ENCODE assay signal across 1 cellular context in the genomic region with DNA sequence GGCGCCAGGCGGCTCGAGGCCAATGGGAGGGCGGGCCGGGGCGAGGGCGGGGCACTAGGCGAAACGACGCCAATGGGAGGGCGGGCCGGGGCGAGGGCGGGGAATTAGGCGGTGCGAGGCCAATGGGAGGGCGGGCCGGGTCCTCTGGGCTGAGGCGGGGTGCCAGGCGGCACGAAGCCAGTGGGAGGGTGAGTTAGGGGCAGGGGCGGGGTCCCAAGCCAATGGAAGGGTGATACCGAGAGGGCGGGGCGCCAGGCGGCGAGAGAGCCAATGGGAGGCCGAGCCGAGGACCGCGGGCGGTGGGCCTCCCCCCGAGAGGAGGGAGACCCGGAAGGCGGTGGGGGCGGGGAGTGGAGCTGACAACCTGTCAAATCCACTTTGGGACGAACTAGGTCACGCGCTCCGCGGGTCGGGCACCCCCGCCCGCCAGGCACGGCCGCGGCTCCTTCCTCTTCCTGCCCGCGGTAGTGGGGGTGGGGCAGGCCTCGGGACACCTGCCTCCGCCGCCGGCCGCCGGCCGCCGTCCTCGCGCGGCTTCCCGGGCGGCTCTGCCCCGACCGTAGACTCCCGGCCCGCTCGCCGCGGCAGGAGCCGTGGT.
TF ChIP-seq lines count a peak whose summit lies in the region.

No MANE protein-coding gene starts in this region.

TF ChIP-seq in K562, 482 proteins besides CTCF, POLR2A, EP300 and RAD21 (continued from another document and continues in another):
- TF ChIP-seq, protein P1, sequence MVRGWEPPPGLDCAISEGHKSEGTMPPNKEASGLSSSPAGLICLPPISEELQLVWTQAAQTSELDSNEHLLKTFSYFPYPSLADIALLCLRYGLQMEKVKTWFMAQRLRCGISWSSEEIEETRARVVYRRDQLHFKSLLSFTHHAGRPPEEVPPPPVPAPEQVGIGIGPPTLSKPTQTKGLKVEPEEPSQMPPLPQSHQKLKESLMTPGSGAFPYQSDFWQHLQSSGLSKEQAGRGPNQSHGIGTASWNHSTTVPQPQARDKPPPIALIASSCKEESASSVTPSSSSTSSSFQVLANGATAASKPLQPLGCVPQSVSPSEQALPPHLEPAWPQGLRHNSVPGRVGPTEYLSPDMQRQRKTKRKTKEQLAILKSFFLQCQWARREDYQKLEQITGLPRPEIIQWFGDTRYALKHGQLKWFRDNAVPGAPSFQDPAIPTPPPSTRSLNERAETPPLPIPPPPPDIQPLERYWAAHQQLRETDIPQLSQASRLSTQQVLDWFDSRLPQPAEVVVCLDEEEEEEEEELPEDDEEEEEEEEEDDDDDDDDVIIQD (CRISPR knock-in tag; IDR thresholded peaks at IDR 0.05) = no peak; the same call in none of the 2 replicates
- TF ChIP-seq KLF13 (tag; IDR thresholded peaks at IDR 0.05; ENCODE audit: borderline replicate concordance, low read depth) (no peak; the same call in 1 of the 2 replicates), TBP (optimal IDR thresholded peaks at IDR 0.05; ENCODE audit: low read depth, low read length) (no peak), MYC (IDR thresholded peaks at IDR 0.05; ENCODE audit: low read depth, low read length) (peak; percentile 54), MYC (CRISPR knock-in tag; IDR thresholded peaks at IDR 0.05; ENCODE audit: borderline replicate concordance, low read depth) (no peak), BRF1 (IDR thresholded peaks at IDR 0.05; ENCODE audit: borderline replicate concordance, extremely low read depth, insufficient read length) (no peak), TCF7L2 (IDR thresholded peaks at IDR 0.05; ENCODE audit: low read depth, low read length) (no peak), MEF2D (tag; conservative IDR thresholded peaks at IDR 0.05; ENCODE audit: low read depth) (no peak), ZNF239 (CRISPR knock-in tag; IDR thresholded peaks at IDR 0.05) (no peak), GATA2 (CRISPR knock-in tag; IDR thresholded peaks at IDR 0.05) (no peak), SOX6 (IDR thresholded peaks at IDR 0.05) (peak; percentile 80), ZNF77 (CRISPR knock-in tag; IDR thresholded peaks at IDR 0.05) (no peak), REST (CRISPR knock-in tag; IDR thresholded peaks at IDR 0.05; ENCODE audit: low read depth) (peak; percentile 84), SREBF2 (CRISPR knock-in tag; IDR thresholded peaks at IDR 0.05) (no peak), ELF1 (tag; IDR thresholded peaks at IDR 0.05) (peak; percentile 99), SPI1 (IDR thresholded peaks at IDR 0.05; ENCODE audit: borderline replicate concordance, low read depth, low read length) (peak; percentile 31; the same call in 1 of the 2 replicates), ZNF232 (CRISPR knock-in tag; IDR thresholded peaks at IDR 0.05) (no peak), NCOA1 (IDR thresholded peaks at IDR 0.05; ENCODE audit: low read depth) (no peak), ARNT (IDR thresholded peaks at IDR 0.05) (no peak), RB1 (IDR thresholded peaks at IDR 0.05; ENCODE audit: low read depth) (no peak; the same call in 1 of the 2 replicates), SLC30A9 (CRISPR knock-in tag; IDR thresholded peaks at IDR 0.05) (no peak), PCBP2 (IDR thresholded peaks at IDR 0.05; ENCODE audit: low read depth, low read length, poor library complexity, severe bottlenecking) (no peak), MITF (IDR thresholded peaks at IDR 0.05) (peak; percentile 99), KLF16 (IDR thresholded peaks at IDR 0.05) (0 out of 2 replicates have a peak, but pooled peaks have one; percentile 3), NR1H2 (CRISPR knock-in tag; IDR thresholded peaks at IDR 0.05) (no peak), MLX (CRISPR knock-in tag; conservative IDR thresholded peaks at IDR 0.05) (peak in 1 of 2 experiments; percentile 87; a peak in 1 of 4 replicates), MED1 (CRISPR knock-in tag; IDR thresholded peaks at IDR 0.05; ENCODE audit: borderline replicate concordance) (no peak), SNRNP70 (optimal IDR thresholded peaks at IDR 0.05; ENCODE audit: low read depth, low read length) (no peak), CREB5 (CRISPR knock-in tag; IDR thresholded peaks at IDR 0.05) (no peak), PYGO2 (tag; IDR thresholded peaks at IDR 0.05) (no peak), ZBTB5 (IDR thresholded peaks at IDR 0.05) (no peak), CEBPB (tag; IDR thresholded peaks at IDR 0.05) (no peak), ZMIZ1 (IDR thresholded peaks at IDR 0.05; ENCODE audit: low read depth in 2 of 2, low read length in 2 of 2) (peak in 1 of 2 experiments; percentile 52; a peak in 1 of 4 replicates)
- TF ChIP-seq, protein P2, sequence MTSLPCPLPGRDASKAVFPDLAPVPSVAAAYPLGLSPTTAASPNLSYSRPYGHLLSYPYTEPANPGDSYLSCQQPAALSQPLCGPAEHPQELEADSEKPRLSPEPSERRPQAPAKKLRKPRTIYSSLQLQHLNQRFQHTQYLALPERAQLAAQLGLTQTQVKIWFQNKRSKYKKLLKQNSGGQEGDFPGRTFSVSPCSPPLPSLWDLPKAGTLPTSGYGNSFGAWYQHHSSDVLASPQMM (CRISPR knock-in tag; IDR thresholded peaks at IDR 0.05) = no peak
- TF ChIP-seq, protein P3, sequence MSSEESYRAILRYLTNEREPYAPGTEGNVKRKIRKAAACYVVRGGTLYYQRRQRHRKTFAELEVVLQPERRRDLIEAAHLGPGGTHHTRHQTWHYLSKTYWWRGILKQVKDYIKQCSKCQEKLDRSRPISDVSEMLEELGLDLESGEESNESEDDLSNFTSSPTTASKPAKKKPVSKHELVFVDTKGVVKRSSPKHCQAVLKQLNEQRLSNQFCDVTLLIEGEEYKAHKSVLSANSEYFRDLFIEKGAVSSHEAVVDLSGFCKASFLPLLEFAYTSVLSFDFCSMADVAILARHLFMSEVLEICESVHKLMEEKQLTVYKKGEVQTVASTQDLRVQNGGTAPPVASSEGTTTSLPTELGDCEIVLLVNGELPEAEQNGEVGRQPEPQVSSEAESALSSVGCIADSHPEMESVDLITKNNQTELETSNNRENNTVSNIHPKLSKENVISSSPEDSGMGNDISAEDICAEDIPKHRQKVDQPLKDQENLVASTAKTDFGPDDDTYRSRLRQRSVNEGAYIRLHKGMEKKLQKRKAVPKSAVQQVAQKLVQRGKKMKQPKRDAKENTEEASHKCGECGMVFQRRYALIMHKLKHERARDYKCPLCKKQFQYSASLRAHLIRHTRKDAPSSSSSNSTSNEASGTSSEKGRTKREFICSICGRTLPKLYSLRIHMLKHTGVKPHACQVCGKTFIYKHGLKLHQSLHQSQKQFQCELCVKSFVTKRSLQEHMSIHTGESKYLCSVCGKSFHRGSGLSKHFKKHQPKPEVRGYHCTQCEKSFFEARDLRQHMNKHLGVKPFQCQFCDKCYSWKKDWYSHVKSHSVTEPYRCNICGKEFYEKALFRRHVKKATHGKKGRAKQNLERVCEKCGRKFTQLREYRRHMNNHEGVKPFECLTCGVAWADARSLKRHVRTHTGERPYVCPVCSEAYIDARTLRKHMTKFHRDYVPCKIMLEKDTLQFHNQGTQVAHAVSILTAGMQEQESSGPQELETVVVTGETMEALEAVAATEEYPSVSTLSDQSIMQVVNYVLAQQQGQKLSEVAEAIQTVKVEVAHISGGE (CRISPR knock-in tag; IDR thresholded peaks at IDR 0.05) = no peak
- TF ChIP-seq, protein P4, sequence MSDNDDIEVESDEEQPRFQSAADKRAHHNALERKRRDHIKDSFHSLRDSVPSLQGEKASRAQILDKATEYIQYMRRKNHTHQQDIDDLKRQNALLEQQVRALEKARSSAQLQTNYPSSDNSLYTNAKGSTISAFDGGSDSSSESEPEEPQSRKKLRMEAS (CRISPR knock-in tag; IDR thresholded peaks at IDR 0.05) = peak; percentile 59; the same call in 1 of the 2 replicates
- TF ChIP-seq, protein P5, sequence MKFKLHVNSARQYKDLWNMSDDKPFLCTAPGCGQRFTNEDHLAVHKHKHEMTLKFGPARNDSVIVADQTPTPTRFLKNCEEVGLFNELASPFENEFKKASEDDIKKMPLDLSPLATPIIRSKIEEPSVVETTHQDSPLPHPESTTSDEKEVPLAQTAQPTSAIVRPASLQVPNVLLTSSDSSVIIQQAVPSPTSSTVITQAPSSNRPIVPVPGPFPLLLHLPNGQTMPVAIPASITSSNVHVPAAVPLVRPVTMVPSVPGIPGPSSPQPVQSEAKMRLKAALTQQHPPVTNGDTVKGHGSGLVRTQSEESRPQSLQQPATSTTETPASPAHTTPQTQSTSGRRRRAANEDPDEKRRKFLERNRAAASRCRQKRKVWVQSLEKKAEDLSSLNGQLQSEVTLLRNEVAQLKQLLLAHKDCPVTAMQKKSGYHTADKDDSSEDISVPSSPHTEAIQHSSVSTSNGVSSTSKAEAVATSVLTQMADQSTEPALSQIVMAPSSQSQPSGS (CRISPR knock-in tag; IDR thresholded peaks at IDR 0.05) = no peak
